22 cellular contexts compared by ENCODE assay signal in genomic region chr14:33280646-33281045, GRCh38.
DNase-seq lines count a peak whose midpoint lies in the region; ATAC-seq, FAIRE-seq and TF ChIP-seq lines count a peak whose summit lies in the region.
"Had no signal": no experiment of that assay in that cellular context is flagged by ENCODE, and none has a peak within 500 bp of the region (broad histone marks: within the 10 kb centered on the region; RNA-seq: fewer than 3 reads in every experiment).

No MANE protein-coding gene starts in this region.

- TF ChIP-seq POLR2A in breast epithelium (IDR thresholded peaks at IDR 0.05): no peak

- no peak overlapping the region for H3K4me3 ChIP-seq in breast epithelium
- no peak overlapping the region for H3K4me3 ChIP-seq in RWPE2 (ENCODE audit: severe bottlenecking)
- no peak overlapping the region for H3K4me3 ChIP-seq in fibroblast of mammary gland (ENCODE audit: control insufficient read depth, low read depth, low read length)
- H3K4me3 ChIP-seq: body of pancreas, lung, SJSA1, testis had no signal

- intact Hi-C loops in MCF 10A (cut with micrococcal nuclease): no loop called here
- intact Hi-C loops in breast epithelium (cut with DNase I; ENCODE audit: low total_unique reads): no loop called here

- DNase-seq in MCF 10A (ENCODE audit: unreplicated experiment) (peak; percentile 57), breast epithelium (ENCODE audit: low spot score in 2 of 2) (no peak), RWPE2 (ENCODE audit: low spot score) (no peak), fibroblast of mammary gland (ENCODE audit: low read depth) (peak; percentile 76), urothelium cell line (ENCODE audit: low spot score) (peak; percentile 19), GM13976 (ENCODE audit: low spot score) (no peak)
- no peak for DNase-seq in activated CD4-positive, CD25-positive, alpha-beta regulatory T cell treated with anti-CD3 and anti-CD28 coated beads, Interleukin-2, amount 50 U/mL, for 72 hours
- DNase-seq: ACHN; activated CD4-positive, alpha-beta memory T cell treated with anti-CD3 and anti-CD28 coated beads for 36 hours; body of pancreas; COR-L47; GOT3; NCI-H2171 treated with DMSO at 0.1 percent for 48 hours; nephron progenitor cell; NK-92 treated with Interleukin-12 subunit alpha and Interleukin-12 subunit beta, amount 100 ng/mL, for 24 hours; stimulated activated CD8-positive, alpha-beta memory T cell treated with anti-CD3 and anti-CD28 coated beads, Interleukin-4, amount 100 ng/mL, for 48 hours; testis had no signal

- ATAC-seq in RWPE2 (ENCODE audit: low read depth) (peak; percentile 80), GM21390 (IDR thresholded peaks at IDR 0.05; ENCODE audit: unreplicated experiment) (no peak)
- ATAC-seq: body of pancreas had no signal

- no peak for FAIRE-seq in urothelium cell line (lab: Jason Lieb, UNC)
- FAIRE-seq: TTC549 had no signal

- H3K36me3 Mint-ChIP-seq in MCF 10A (ENCODE audit: insufficient read depth, unreplicated experiment): no peaks in the 10 kb centered on the region
- H3K36me3 Mint-ChIP-seq: activated CD4-positive, alpha-beta memory T cell treated with anti-CD3 and anti-CD28 coated beads for 36 hours had no signal

- in situ Hi-C loops in GM13976 (cut with MboI; ENCODE audit: low sequenced_read_pairs, unreplicated experiment): no loop called here

- H3K9me3 Mint-ChIP-seq in MCF 10A (ENCODE audit: unreplicated experiment): no peaks in the 10 kb centered on the region
- H3K9me3 Mint-ChIP-seq: activated CD4-positive, alpha-beta memory T cell treated with anti-CD3 and anti-CD28 coated beads for 36 hours; nephron progenitor cell had no signal

- no peaks in the 10 kb centered on the region for H3K27me3 ChIP-seq in breast epithelium
- peaks cover 26% of the 10 kb centered on the region for H3K27me3 ChIP-seq in RWPE2 (ENCODE audit: insufficient read depth, poor library complexity, severe bottlenecking)
- H3K27me3 ChIP-seq: body of pancreas, SJSA1, testis had no signal

- no peak overlapping the region for H3K4me3 Mint-ChIP-seq in MCF 10A (ENCODE audit: unreplicated experiment)
- H3K4me3 Mint-ChIP-seq: activated CD4-positive, alpha-beta memory T cell treated with anti-CD3 and anti-CD28 coated beads for 36 hours; nephron progenitor cell had no signal

- H3K27ac Mint-ChIP-seq in MCF 10A (ENCODE audit: low read depth, unreplicated experiment): no peak overlapping the region
- H3K27ac Mint-ChIP-seq: activated CD4-positive, alpha-beta memory T cell treated with anti-CD3 and anti-CD28 coated beads for 36 hours; activated T-helper 2 cell treated with anti-CD3 and anti-CD28 coated beads, Interferon-gamma antibody, Interleukin-2, Interleukin-4, amounts not matched to agents 10 μg/mL and 5 μg/mL and 100 μg/mL, durations not matched to agents 14 hours and 24 hours and 36 hours; nephron progenitor cell had no signal

- TF ChIP-seq CTCF in MCF 10A (IDR thresholded peaks at IDR 0.05; ENCODE audit: unreplicated experiment): no peak
- no peak for TF ChIP-seq CTCF in breast epithelium (IDR thresholded peaks at IDR 0.05)
- no peak for TF ChIP-seq CTCF in RWPE2 (IDR thresholded peaks at IDR 0.05; ENCODE audit: poor library complexity, severe bottlenecking)
- TF ChIP-seq CTCF in fibroblast of mammary gland (conservative IDR thresholded peaks at IDR 0.05; ENCODE audit: control insufficient read depth, insufficient read depth, low read depth, low read length): no peak
- TF ChIP-seq CTCF in GM13976 (IDR thresholded peaks at IDR 0.05; ENCODE audit: borderline replicate concordance, control extremely low read depth, extremely low read depth, insufficient read depth, missing control alignments): no peak

- peaks cover 18% of the 10 kb centered on the region for H3K27me3 Mint-ChIP-seq in MCF 10A (ENCODE audit: insufficient read depth, unreplicated experiment)
- H3K27me3 Mint-ChIP-seq: activated CD4-positive, alpha-beta memory T cell treated with anti-CD3 and anti-CD28 coated beads for 36 hours had no signal

- POLR2A ChIA-PET in MCF 10A (lab: Yijun Ruan, JAX): interaction anchor here (0.6 to 0.9 kb wide), 2 partner anchors 13 to 392 kb away, joined by 3 read pairs; no protein-coding TSS in a partner anchor

- no peaks in the 10 kb centered on the region for H3K36me3 ChIP-seq in breast epithelium
- no peaks in the 10 kb centered on the region for H3K36me3 ChIP-seq in RWPE2 (ENCODE audit: low read depth)
- H3K36me3 ChIP-seq: SJSA1 had no signal

- H3K4me1 Mint-ChIP-seq in MCF 10A (ENCODE audit: insufficient read depth, unreplicated experiment): peaks cover 8% of the 10 kb centered on the region
- H3K4me1 Mint-ChIP-seq: nephron progenitor cell had no signal

- BruUV-seq in MCF 10A (replicated peaks; lab: Mats Ljungman, UMichigan): no TSS peak

- H3K4me1 ChIP-seq in breast epithelium: no peaks in the 10 kb centered on the region
- no peaks in the 10 kb centered on the region for H3K4me1 ChIP-seq in RWPE2 (ENCODE audit: insufficient read depth, poor library complexity, severe bottlenecking)
- H3K4me1 ChIP-seq: body of pancreas, SJSA1, testis had no signal

- CTCF ChIA-PET in MCF 10A (lab: Yijun Ruan, JAX): interaction anchor here (0.6 kb wide), 2 partner anchors 71 to 130 kb away, joined by 3 read pairs; no protein-coding TSS in a partner anchor

- no peak overlapping the region for H3K27ac ChIP-seq in breast epithelium
- no peak overlapping the region for H3K27ac ChIP-seq in RWPE2 (ENCODE audit: poor library complexity, severe bottlenecking)
- H3K27ac ChIP-seq: body of pancreas, SJSA1, testis had no signal

- no peaks in the 10 kb centered on the region for H3K9me3 ChIP-seq in breast epithelium
- H3K9me3 ChIP-seq in RWPE2 (ENCODE audit: severe bottlenecking): no peaks in the 10 kb centered on the region
- H3K9me3 ChIP-seq: body of pancreas, SJSA1, testis had no signal

Comparison
In these comparisons a context has a peak if more than half of its experiments do, and no peak if none do; other contexts are left out.
1. DNase-seq: peak in MCF 10A (single experiment), fibroblast of mammary gland (single experiment) and urothelium cell line (single experiment); none in breast epithelium (0 of 2), RWPE2 (single experiment), GM13976 (single experiment) and activated CD4-positive, CD25-positive, alpha-beta regulatory T cell treated with anti-CD3 and anti-CD28 coated beads, Interleukin-2, amount 50 U/mL, for 72 hours (single experiment).